ENCODE assay signal across 8 cellular contexts in the genomic region with DNA sequence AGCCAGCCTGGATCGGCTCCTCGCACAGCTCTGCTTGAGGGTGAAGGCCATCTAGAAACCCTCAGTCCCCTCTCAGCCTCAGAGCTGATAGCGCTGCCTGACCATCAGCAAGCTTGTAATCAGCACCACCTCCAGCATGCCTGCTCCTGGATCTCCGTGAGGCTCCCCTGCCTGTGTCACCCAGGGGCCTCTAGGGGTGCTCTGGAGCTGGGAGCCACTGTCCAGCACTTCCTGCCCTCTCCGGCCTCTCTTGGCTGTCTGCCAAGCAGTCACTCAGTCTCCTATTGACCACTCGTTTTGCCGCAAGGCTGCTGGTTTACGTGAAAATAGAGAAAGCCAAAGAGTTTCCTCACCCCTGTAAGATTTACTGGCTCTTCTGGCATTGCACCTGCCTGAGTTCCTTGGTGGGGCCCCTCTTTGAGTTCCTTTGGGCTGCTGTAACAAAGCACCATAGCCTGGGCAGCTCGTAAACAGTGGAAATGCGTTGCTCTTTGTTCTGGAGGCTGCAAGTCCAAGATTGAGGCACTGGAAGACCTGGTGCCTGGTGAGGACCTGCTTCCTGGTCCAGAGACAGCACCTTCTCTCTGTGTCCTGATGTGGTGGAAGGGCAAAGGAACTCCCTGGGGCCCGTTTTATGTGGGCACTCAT. TPM values are rescaled to one million over a fixed set of nuclear protein-coding genes. Genes with fewer than 3 reads are reported as not detected.
DNase-seq lines count a peak whose midpoint lies in the region; ATAC-seq and TF ChIP-seq lines count a peak whose summit lies in the region.

No MANE protein-coding gene starts in this region.

- no peaks in the 10 kb centered on the region for H3K9me3 Mint-ChIP-seq in activated T-helper 1 cell treated with anti-CD3 and anti-CD28 coated beads, Interleukin-12 subunit alpha, Interleukin-12 subunit beta, Interleukin-2, Interleukin-4 antibody, amounts not matched to agents 30 ng/mL and 10 ng/mL and 1 ng/mL, durations not matched to agents 14 hours and 24 hours and 36 hours

- peak; percentile 40 to 82 (median 68) for TF ChIP-seq CTCF in heart right ventricle (IDR thresholded peaks at IDR 0.05)

- H3K4me1 Mint-ChIP-seq in activated T-helper 1 cell treated with anti-CD3 and anti-CD28 coated beads, Interleukin-12 subunit alpha, Interleukin-12 subunit beta, Interleukin-2, Interleukin-4 antibody, amounts not matched to agents 30 ng/mL and 10 ng/mL and 1 ng/mL, durations not matched to agents 14 hours and 24 hours and 36 hours (ENCODE audit: low read depth): peaks cover 5% of the 10 kb centered on the region

- no peaks in the 10 kb centered on the region for H3K9me3 ChIP-seq in heart right ventricle

- peak; percentile 61 to 89 (median 84) for ATAC-seq in heart right ventricle
- no peak for ATAC-seq in HG03139 (IDR thresholded peaks at IDR 0.05; ENCODE audit: unreplicated experiment)

- peak overlapping the region; percentile 9 for H3K27ac Mint-ChIP-seq in activated T-helper 1 cell treated with anti-CD3 and anti-CD28 coated beads, Interleukin-12 subunit alpha, Interleukin-12 subunit beta, Interleukin-2, Interleukin-4 antibody, amounts not matched to agents 30 ng/mL and 10 ng/mL and 1 ng/mL, durations not matched to agents 14 hours and 24 hours and 36 hours

- TF ChIP-seq RAD21 in Ishikawa (IDR thresholded peaks at IDR 0.05; ENCODE audit: low read depth): peak; percentile 62

- H3K4me1 ChIP-seq in heart right ventricle: peaks cover 0 to 12% (median 8%) of the 10 kb centered on the region in 9 donors

- no peak overlapping the region for H3K4me3 Mint-ChIP-seq in activated T-helper 1 cell treated with anti-CD3 and anti-CD28 coated beads, Interleukin-12 subunit alpha, Interleukin-12 subunit beta, Interleukin-2, Interleukin-4 antibody, amounts not matched to agents 30 ng/mL and 10 ng/mL and 1 ng/mL, durations not matched to agents 14 hours and 24 hours and 36 hours

- 29 to 33% methylated on average over 11 of the region's 11 CpGs for WGBS in heart right ventricle, 2 donors

- no peak for TF ChIP-seq EP300 in Ishikawa (IDR thresholded peaks at IDR 0.05; ENCODE audit: borderline replicate concordance)

- peaks cover 7% of the 10 kb centered on the region for H3K36me3 Mint-ChIP-seq in activated T-helper 1 cell treated with anti-CD3 and anti-CD28 coated beads, Interleukin-12 subunit alpha, Interleukin-12 subunit beta, Interleukin-2, Interleukin-4 antibody, amounts not matched to agents 30 ng/mL and 10 ng/mL and 1 ng/mL, durations not matched to agents 14 hours and 24 hours and 36 hours (ENCODE audit: low read depth)

- H3K36me3 ChIP-seq in heart right ventricle: peaks cover 0 to 23% (median 0%) of the 10 kb centered on the region in 9 donors

- intact Hi-C loops in activated T-helper 1 cell treated with anti-CD3 and anti-CD28 coated beads, Interleukin-12 subunit alpha, Interleukin-12 subunit beta, Interleukin-2, Interleukin-4 antibody, amounts not matched to agents 30 ng/mL and 10 ng/mL and 1 ng/mL, durations not matched to agents 14 hours and 24 hours and 36 hours (cut with micrococcal nuclease): no loop called here
- intact Hi-C loops in heart right ventricle (cut with DNase I) (loop anchor here in 1 of 10 donors (5.0 kb wide), 1 partner anchor 238 kb away; no protein-coding TSS in a partner anchor), posterior cingulate gyrus (cut with DNase I) (no loop called here)

- in situ Hi-C loops in KBM-7 (cut with MboI; ENCODE audit: low pct_unique_long_range_greater_than_20kb, low sequenced_read_pairs): no loop called here

- peak overlapping the region in 1 of 10 donors; percentile 56 for H3K27ac ChIP-seq in heart right ventricle

- DNase-seq in DMS53 (lab: John Stamatoyannopoulos, UW) (peak; percentile 82), heart right ventricle (peak; percentile 79 to 84), posterior cingulate gyrus (peak; percentile 67 to 97 (median 82)), KBM-7 (no peak), T-helper 9 cell (no peak)
- no peak for DNase-seq in activated T-helper 1 cell treated with anti-CD3 and anti-CD28 coated beads, Interleukin-12 subunit alpha, Interleukin-12 subunit beta, Interleukin-2, Interleukin-4 antibody, amounts not matched to agents 30 ng/mL and 10 ng/mL and 1 ng/mL, durations not matched to agents 14 hours and 24 hours and 36 hours (ENCODE audit: low spot score)

- H3K27me3 Mint-ChIP-seq in activated T-helper 1 cell treated with anti-CD3 and anti-CD28 coated beads, Interleukin-12 subunit alpha, Interleukin-12 subunit beta, Interleukin-2, Interleukin-4 antibody, amounts not matched to agents 30 ng/mL and 10 ng/mL and 1 ng/mL, durations not matched to agents 14 hours and 24 hours and 36 hours (ENCODE audit: insufficient read depth): no peaks in the 10 kb centered on the region

- H3K27me3 ChIP-seq in heart right ventricle: no peaks in the 10 kb centered on the region

- H3K4me3 ChIP-seq in heart right ventricle: no peak overlapping the region

TF ChIP-seq in Ishikawa, 13 proteins besides CTCF, POLR2A, EP300 and RAD21:
- TF ChIP-seq NFIC (IDR thresholded peaks at IDR 0.05) (peak; percentile 97), TCF12 (IDR thresholded peaks at IDR 0.05; ENCODE audit: low read depth) (no peak; the same call in 1 of the 2 replicates), CREB1 (IDR thresholded peaks at IDR 0.05; ENCODE audit: low read depth) (no peak), TAF1 (IDR thresholded peaks at IDR 0.05; ENCODE audit: low read depth) (no peak), TEAD4 (IDR thresholded peaks at IDR 0.05) (no peak), MAX (IDR thresholded peaks at IDR 0.05) (no peak), FOXM1 (IDR thresholded peaks at IDR 0.05; ENCODE audit: borderline replicate concordance, low read depth) (no peak)
- TF ChIP-seq, protein P1, sequence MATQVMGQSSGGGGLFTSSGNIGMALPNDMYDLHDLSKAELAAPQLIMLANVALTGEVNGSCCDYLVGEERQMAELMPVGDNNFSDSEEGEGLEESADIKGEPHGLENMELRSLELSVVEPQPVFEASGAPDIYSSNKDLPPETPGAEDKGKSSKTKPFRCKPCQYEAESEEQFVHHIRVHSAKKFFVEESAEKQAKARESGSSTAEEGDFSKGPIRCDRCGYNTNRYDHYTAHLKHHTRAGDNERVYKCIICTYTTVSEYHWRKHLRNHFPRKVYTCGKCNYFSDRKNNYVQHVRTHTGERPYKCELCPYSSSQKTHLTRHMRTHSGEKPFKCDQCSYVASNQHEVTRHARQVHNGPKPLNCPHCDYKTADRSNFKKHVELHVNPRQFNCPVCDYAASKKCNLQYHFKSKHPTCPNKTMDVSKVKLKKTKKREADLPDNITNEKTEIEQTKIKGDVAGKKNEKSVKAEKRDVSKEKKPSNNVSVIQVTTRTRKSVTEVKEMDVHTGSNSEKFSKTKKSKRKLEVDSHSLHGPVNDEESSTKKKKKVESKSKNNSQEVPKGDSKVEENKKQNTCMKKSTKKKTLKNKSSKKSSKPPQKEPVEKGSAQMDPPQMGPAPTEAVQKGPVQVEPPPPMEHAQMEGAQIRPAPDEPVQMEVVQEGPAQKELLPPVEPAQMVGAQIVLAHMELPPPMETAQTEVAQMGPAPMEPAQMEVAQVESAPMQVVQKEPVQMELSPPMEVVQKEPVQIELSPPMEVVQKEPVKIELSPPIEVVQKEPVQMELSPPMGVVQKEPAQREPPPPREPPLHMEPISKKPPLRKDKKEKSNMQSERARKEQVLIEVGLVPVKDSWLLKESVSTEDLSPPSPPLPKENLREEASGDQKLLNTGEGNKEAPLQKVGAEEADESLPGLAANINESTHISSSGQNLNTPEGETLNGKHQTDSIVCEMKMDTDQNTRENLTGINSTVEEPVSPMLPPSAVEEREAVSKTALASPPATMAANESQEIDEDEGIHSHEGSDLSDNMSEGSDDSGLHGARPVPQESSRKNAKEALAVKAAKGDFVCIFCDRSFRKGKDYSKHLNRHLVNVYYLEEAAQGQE (IDR thresholded peaks at IDR 0.05; ENCODE audit: low read depth): peak; percentile 74
TF ChIP-seq in Ishikawa: peak in this region for 2.

RNA-seq across cellular contexts. Expression of gene CAPN10, which starts 17.9 kb away (rescaled TPM):
- total RNA-seq in activated T-helper 1 cell treated with anti-CD3 and anti-CD28 coated beads, Interleukin-12 subunit alpha, Interleukin-12 subunit beta, Interleukin-2, Interleukin-4 antibody, amounts not matched to agents 30 ng/mL and 10 ng/mL and 1 ng/mL, durations not matched to agents 14 hours and 24 hours and 36 hours: 49.8 and 55.4 TPM in 2 replicates
- 10 to 100 TPM; 16.8 to 73.8 (median 21.0) TPM for total RNA-seq in heart right ventricle
- polyA plus RNA-seq in heart right ventricle: 10 to 100 TPM; 19.1 to 89.5 TPM

RNA-seq across cellular contexts. Expression of gene GPR35, which starts 20.9 kb away (rescaled TPM):
- 7.6 and 8.2 TPM in 2 replicates for total RNA-seq in activated T-helper 1 cell treated with anti-CD3 and anti-CD28 coated beads, Interleukin-12 subunit alpha, Interleukin-12 subunit beta, Interleukin-2, Interleukin-4 antibody, amounts not matched to agents 30 ng/mL and 10 ng/mL and 1 ng/mL, durations not matched to agents 14 hours and 24 hours and 36 hours
- total RNA-seq in heart right ventricle: 1 to 10 TPM in 4 of 10 donors, under 1 TPM in 6; 0.40 to 2.1 (median 0.86) TPM
- polyA plus RNA-seq in heart right ventricle: 1 to 10 TPM; 1.4 to 5.2 TPM

RNA-seq across cellular contexts. Expression of gene RNPEPL1, which starts 36.1 kb away (rescaled TPM):
- 61.8 and 62.8 TPM in 2 replicates for total RNA-seq in activated T-helper 1 cell treated with anti-CD3 and anti-CD28 coated beads, Interleukin-12 subunit alpha, Interleukin-12 subunit beta, Interleukin-2, Interleukin-4 antibody, amounts not matched to agents 30 ng/mL and 10 ng/mL and 1 ng/mL, durations not matched to agents 14 hours and 24 hours and 36 hours
- 100 to 1,000 TPM in 2 of 10 donors, 10 to 100 TPM in 8; 62.8 to 116 (median 73.3) TPM for total RNA-seq in heart right ventricle
- 100 to 1,000 TPM in 1 of 2 donors, 10 to 100 TPM in 1; 76.7 to 247 TPM for polyA plus RNA-seq in heart right ventricle

RNA-seq across cellular contexts. Expression of gene DUSP28, which starts 44.3 kb away (rescaled TPM):
- total RNA-seq in activated T-helper 1 cell treated with anti-CD3 and anti-CD28 coated beads, Interleukin-12 subunit alpha, Interleukin-12 subunit beta, Interleukin-2, Interleukin-4 antibody, amounts not matched to agents 30 ng/mL and 10 ng/mL and 1 ng/mL, durations not matched to agents 14 hours and 24 hours and 36 hours: 8.6 and 10.7 TPM in 2 replicates
- 10 to 100 TPM; 10.6 to 22.1 (median 15.4) TPM for total RNA-seq in heart right ventricle
- polyA plus RNA-seq in heart right ventricle: 1 to 10 TPM; 4.7 to 7.3 TPM

RNA-seq across cellular contexts. Expression of gene ANKMY1, which starts 46.6 kb away (rescaled TPM):
- total RNA-seq in activated T-helper 1 cell treated with anti-CD3 and anti-CD28 coated beads, Interleukin-12 subunit alpha, Interleukin-12 subunit beta, Interleukin-2, Interleukin-4 antibody, amounts not matched to agents 30 ng/mL and 10 ng/mL and 1 ng/mL, durations not matched to agents 14 hours and 24 hours and 36 hours: 21.9 and 25.2 TPM in 2 replicates
- 1 to 10 TPM; 3.8 to 7.8 (median 5.3) TPM for total RNA-seq in heart right ventricle
- polyA plus RNA-seq in heart right ventricle: 10 to 100 TPM in 1 of 2 donors, 1 to 10 TPM in 1; 1.9 to 15.6 TPM

Comparison
In these comparisons a context has a peak if more than half of its experiments do, and no peak if none do; other contexts are left out.
1. DNase-seq: peak in DMS53 (single experiment), heart right ventricle (2 of 2) and posterior cingulate gyrus (10 of 10); none in activated T-helper 1 cell treated with anti-CD3 and anti-CD28 coated beads, Interleukin-12 subunit alpha, Interleukin-12 subunit beta, Interleukin-2, Interleukin-4 antibody, amounts not matched to agents 30 ng/mL and 10 ng/mL and 1 ng/mL, durations not matched to agents 14 hours and 24 hours and 36 hours (single experiment), KBM-7 (single experiment) and T-helper 9 cell (single experiment).